1 cellular context compared by ENCODE assay signal in the genomic region with DNA sequence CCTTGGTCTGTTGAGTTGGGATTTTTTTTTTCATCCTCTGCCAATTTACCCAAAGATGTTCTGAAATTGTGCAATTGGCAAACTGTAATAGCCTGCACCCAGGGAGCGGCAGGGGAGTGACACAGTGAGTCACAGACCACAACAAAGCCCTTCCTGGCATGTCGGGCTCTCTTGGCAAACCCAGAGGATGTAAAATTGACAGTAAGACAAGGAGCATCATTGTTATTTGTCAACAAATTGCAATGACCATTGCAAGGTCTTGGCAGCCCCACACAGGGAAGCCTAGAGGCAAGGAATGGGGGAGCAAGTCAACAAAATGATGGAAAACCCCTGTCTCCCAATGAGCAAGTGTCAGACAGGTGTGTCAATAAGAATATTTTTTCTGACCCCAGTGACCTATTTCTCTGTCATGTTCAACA.
TF ChIP-seq lines count a peak whose summit lies in the region.

No MANE protein-coding gene starts in this region.

TF ChIP-seq in A549, 52 proteins besides CTCF, POLR2A, EP300 and RAD21 (continued from another document):
- TF ChIP-seq, protein P1, sequence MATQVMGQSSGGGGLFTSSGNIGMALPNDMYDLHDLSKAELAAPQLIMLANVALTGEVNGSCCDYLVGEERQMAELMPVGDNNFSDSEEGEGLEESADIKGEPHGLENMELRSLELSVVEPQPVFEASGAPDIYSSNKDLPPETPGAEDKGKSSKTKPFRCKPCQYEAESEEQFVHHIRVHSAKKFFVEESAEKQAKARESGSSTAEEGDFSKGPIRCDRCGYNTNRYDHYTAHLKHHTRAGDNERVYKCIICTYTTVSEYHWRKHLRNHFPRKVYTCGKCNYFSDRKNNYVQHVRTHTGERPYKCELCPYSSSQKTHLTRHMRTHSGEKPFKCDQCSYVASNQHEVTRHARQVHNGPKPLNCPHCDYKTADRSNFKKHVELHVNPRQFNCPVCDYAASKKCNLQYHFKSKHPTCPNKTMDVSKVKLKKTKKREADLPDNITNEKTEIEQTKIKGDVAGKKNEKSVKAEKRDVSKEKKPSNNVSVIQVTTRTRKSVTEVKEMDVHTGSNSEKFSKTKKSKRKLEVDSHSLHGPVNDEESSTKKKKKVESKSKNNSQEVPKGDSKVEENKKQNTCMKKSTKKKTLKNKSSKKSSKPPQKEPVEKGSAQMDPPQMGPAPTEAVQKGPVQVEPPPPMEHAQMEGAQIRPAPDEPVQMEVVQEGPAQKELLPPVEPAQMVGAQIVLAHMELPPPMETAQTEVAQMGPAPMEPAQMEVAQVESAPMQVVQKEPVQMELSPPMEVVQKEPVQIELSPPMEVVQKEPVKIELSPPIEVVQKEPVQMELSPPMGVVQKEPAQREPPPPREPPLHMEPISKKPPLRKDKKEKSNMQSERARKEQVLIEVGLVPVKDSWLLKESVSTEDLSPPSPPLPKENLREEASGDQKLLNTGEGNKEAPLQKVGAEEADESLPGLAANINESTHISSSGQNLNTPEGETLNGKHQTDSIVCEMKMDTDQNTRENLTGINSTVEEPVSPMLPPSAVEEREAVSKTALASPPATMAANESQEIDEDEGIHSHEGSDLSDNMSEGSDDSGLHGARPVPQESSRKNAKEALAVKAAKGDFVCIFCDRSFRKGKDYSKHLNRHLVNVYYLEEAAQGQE (IDR thresholded peaks at IDR 0.05), result no peak
- TF ChIP-seq EHMT2 (IDR thresholded peaks at IDR 0.05; ENCODE audit: low read depth), result no peak
- TF ChIP-seq HOXB13 (CRISPR knock-in tag; IDR thresholded peaks at IDR 0.05; ENCODE audit: low read depth), result no peak
- TF ChIP-seq HOXA7 (CRISPR knock-in tag; IDR thresholded peaks at IDR 0.05), result no peak
- TF ChIP-seq CBX8 (IDR thresholded peaks at IDR 0.05), result no peak
- TF ChIP-seq, protein P2, sequence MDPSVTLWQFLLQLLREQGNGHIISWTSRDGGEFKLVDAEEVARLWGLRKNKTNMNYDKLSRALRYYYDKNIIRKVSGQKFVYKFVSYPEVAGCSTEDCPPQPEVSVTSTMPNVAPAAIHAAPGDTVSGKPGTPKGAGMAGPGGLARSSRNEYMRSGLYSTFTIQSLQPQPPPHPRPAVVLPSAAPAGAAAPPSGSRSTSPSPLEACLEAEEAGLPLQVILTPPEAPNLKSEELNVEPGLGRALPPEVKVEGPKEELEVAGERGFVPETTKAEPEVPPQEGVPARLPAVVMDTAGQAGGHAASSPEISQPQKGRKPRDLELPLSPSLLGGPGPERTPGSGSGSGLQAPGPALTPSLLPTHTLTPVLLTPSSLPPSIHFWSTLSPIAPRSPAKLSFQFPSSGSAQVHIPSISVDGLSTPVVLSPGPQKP (IDR thresholded peaks at IDR 0.05; ENCODE audit: low read depth, low read length), result no peak
- TF ChIP-seq ESRRA (IDR thresholded peaks at IDR 0.05; ENCODE audit: borderline replicate concordance, low read length), result peak; percentile 23; the same call in 1 of the 2 replicates
- TF ChIP-seq FOXS1 (CRISPR knock-in tag; IDR thresholded peaks at IDR 0.05), result no peak
- TF ChIP-seq, protein P3, sequence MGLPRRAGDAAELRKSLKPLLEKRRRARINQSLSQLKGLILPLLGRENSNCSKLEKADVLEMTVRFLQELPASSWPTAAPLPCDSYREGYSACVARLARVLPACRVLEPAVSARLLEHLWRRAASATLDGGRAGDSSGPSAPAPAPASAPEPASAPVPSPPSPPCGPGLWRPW (IDR thresholded peaks at IDR 0.05), result peak; percentile 98
- TF ChIP-seq CBX2 (IDR thresholded peaks at IDR 0.05; ENCODE audit: borderline replicate concordance, low read depth), result no peak
- TF ChIP-seq HEYL (CRISPR knock-in tag; IDR thresholded peaks at IDR 0.05), result no peak
- TF ChIP-seq PHF8 (IDR thresholded peaks at IDR 0.05; ENCODE audit: borderline replicate concordance, low read depth), result no peak
- no peak for TF ChIP-seq ZSCAN20 (CRISPR knock-in tag; IDR thresholded peaks at IDR 0.05)
- no peak for TF ChIP-seq MAFK (IDR thresholded peaks at IDR 0.05; ENCODE audit: partially characterized antibody)
- TF ChIP-seq NPAS2 (CRISPR knock-in tag; IDR thresholded peaks at IDR 0.05; ENCODE audit: borderline replicate concordance), result no peak
- TF ChIP-seq CEBPB (IDR thresholded peaks at IDR 0.05), result peak; percentile 100
- TF ChIP-seq RARB (CRISPR knock-in tag; IDR thresholded peaks at IDR 0.05), result no peak
- 0 out of 2 replicates have a peak, but pooled peaks have one; percentile 21 for TF ChIP-seq MYC (IDR thresholded peaks at IDR 0.05; ENCODE audit: borderline replicate concordance, low read length)
- TF ChIP-seq ZC3H11A (IDR thresholded peaks at IDR 0.05), result no peak
- TF ChIP-seq SMC3 (IDR thresholded peaks at IDR 0.05), result peak; percentile 43; the same call in 2 of the 3 replicates
- no peak for TF ChIP-seq CHD2 (IDR thresholded peaks at IDR 0.05; ENCODE audit: low read length, partially characterized antibody)
- no peak for TF ChIP-seq HDAC2 (IDR thresholded peaks at IDR 0.05)
- no peak for TF ChIP-seq NFE2L2 (conservative IDR thresholded peaks at IDR 0.05; ENCODE audit: low read length)
- TF ChIP-seq, protein P4, sequence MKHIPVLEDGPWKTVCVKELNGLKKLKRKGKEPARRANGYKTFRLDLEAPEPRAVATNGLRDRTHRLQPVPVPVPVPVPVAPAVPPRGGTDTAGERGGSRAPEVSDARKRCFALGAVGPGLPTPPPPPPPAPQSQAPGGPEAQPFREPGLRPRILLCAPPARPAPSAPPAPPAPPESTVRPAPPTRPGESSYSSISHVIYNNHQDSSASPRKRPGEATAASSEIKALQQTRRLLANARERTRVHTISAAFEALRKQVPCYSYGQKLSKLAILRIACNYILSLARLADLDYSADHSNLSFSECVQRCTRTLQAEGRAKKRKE (CRISPR knock-in tag; IDR thresholded peaks at IDR 0.05; ENCODE audit: low read depth), result no peak
- TF ChIP-seq, protein P5, sequence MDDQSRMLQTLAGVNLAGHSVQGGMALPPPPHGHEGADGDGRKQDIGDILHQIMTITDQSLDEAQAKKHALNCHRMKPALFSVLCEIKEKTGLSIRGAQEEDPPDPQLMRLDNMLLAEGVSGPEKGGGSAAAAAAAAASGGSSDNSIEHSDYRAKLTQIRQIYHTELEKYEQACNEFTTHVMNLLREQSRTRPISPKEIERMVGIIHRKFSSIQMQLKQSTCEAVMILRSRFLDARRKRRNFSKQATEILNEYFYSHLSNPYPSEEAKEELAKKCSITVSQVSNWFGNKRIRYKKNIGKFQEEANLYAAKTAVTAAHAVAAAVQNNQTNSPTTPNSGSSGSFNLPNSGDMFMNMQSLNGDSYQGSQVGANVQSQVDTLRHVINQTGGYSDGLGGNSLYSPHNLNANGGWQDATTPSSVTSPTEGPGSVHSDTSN (IDR thresholded peaks at IDR 0.05), result peak; percentile 72; the same call in 1 of the 2 replicates
- no peak for TF ChIP-seq EHF (CRISPR knock-in tag; IDR thresholded peaks at IDR 0.05)
- no peak for TF ChIP-seq POLR2AphosphoS2 (conservative IDR thresholded peaks at IDR 0.05; ENCODE audit: low read length)
- TF ChIP-seq RCOR1 (IDR thresholded peaks at IDR 0.05; ENCODE audit: low read depth, low read length), result no peak
- TF ChIP-seq, protein P6, sequence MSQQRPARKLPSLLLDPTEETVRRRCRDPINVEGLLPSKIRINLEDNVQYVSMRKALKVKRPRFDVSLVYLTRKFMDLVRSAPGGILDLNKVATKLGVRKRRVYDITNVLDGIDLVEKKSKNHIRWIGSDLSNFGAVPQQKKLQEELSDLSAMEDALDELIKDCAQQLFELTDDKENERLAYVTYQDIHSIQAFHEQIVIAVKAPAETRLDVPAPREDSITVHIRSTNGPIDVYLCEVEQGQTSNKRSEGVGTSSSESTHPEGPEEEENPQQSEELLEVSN (IDR thresholded peaks at IDR 0.05; ENCODE audit: borderline replicate concordance, low read depth), result no peak
- TF ChIP-seq ZNF302 (CRISPR knock-in tag; IDR thresholded peaks at IDR 0.05), result no peak
- TF ChIP-seq GATA3 (IDR thresholded peaks at IDR 0.05; ENCODE audit: borderline replicate concordance), result peak; percentile 98
- TF ChIP-seq, protein P7, sequence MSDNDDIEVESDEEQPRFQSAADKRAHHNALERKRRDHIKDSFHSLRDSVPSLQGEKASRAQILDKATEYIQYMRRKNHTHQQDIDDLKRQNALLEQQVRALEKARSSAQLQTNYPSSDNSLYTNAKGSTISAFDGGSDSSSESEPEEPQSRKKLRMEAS (IDR thresholded peaks at IDR 0.05), result peak; percentile 65; the same call in 1 of the 2 replicates
- TF ChIP-seq HOXB5 (CRISPR knock-in tag; IDR thresholded peaks at IDR 0.05), result no peak
- TF ChIP-seq NR3C1 (IDR thresholded peaks at IDR 0.05), result no peak
- TF ChIP-seq CHD4 (IDR thresholded peaks at IDR 0.05; ENCODE audit: borderline replicate concordance), result no peak
- TF ChIP-seq ZFP36 (IDR thresholded peaks at IDR 0.05; ENCODE audit: borderline replicate concordance, partially characterized antibody), result no peak
- TF ChIP-seq, protein P8, sequence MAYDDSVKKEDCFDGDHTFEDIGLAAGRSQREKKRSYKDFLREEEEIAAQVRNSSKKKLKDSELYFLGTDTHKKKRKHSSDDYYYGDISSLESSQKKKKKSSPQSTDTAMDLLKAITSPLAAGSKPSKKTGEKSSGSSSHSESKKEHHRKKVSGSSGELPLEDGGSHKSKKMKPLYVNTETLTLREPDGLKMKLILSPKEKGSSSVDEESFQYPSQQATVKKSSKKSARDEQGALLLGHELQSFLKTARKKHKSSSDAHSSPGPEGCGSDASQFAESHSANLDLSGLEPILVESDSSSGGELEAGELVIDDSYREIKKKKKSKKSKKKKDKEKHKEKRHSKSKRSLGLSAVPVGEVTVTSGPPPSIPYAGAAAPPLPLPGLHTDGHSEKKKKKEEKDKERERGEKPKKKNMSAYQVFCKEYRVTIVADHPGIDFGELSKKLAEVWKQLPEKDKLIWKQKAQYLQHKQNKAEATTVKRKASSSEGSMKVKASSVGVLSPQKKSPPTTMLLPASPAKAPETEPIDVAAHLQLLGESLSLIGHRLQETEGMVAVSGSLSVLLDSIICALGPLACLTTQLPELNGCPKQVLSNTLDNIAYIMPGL (CRISPR knock-in tag; IDR thresholded peaks at IDR 0.05; ENCODE audit: borderline replicate concordance), result no peak
- TF ChIP-seq KDM5A (IDR thresholded peaks at IDR 0.05), result no peak
- TF ChIP-seq RFX5 (IDR thresholded peaks at IDR 0.05), result no peak
- TF ChIP-seq TP53 (CRISPR knock-in tag; IDR thresholded peaks at IDR 0.05), result no peak
- no peak for TF ChIP-seq MAZ (IDR thresholded peaks at IDR 0.05; ENCODE audit: borderline replicate concordance, low read depth, low read length)
- TF ChIP-seq, protein P9, sequence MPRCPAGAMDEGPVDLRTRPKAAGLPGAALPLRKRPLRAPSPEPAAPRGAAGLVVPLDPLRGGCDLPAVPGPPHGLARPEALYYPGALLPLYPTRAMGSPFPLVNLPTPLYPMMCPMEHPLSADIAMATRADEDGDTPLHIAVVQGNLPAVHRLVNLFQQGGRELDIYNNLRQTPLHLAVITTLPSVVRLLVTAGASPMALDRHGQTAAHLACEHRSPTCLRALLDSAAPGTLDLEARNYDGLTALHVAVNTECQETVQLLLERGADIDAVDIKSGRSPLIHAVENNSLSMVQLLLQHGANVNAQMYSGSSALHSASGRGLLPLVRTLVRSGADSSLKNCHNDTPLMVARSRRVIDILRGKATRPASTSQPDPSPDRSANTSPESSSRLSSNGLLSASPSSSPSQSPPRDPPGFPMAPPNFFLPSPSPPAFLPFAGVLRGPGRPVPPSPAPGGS (IDR thresholded peaks at IDR 0.05), result peak; percentile 99; the same call in 2 of the 3 replicates
- TF ChIP-seq TFCP2L1 (CRISPR knock-in tag; IDR thresholded peaks at IDR 0.05), result no peak
